ENCODE assay signal across 2 cellular contexts in genomic region chr9:36031774-36032565, GRCh38.
TF ChIP-seq lines count a peak whose summit lies in the region.

No MANE protein-coding gene starts in this region.

TF ChIP-seq in SK-N-SH, 30 proteins besides CTCF, POLR2A, EP300 and RAD21:
- TF ChIP-seq, protein P1, sequence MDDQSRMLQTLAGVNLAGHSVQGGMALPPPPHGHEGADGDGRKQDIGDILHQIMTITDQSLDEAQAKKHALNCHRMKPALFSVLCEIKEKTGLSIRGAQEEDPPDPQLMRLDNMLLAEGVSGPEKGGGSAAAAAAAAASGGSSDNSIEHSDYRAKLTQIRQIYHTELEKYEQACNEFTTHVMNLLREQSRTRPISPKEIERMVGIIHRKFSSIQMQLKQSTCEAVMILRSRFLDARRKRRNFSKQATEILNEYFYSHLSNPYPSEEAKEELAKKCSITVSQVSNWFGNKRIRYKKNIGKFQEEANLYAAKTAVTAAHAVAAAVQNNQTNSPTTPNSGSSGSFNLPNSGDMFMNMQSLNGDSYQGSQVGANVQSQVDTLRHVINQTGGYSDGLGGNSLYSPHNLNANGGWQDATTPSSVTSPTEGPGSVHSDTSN (IDR thresholded peaks at IDR 0.05) = peak; percentile 66; the same call in 1 of the 2 replicates
- peak; percentile 85 for TF ChIP-seq TCF12 (IDR thresholded peaks at IDR 0.05)
- TF ChIP-seq CHD2 (IDR thresholded peaks at IDR 0.05; ENCODE audit: low read length, partially characterized antibody) = no peak

TF ChIP-seq in SK-N-SH treated with all-trans-retinoic acid at 6 μM for 48 hours, 23 proteins besides CTCF, POLR2A, EP300 and RAD21 (continued from another document):
- TF ChIP-seq, protein P2, sequence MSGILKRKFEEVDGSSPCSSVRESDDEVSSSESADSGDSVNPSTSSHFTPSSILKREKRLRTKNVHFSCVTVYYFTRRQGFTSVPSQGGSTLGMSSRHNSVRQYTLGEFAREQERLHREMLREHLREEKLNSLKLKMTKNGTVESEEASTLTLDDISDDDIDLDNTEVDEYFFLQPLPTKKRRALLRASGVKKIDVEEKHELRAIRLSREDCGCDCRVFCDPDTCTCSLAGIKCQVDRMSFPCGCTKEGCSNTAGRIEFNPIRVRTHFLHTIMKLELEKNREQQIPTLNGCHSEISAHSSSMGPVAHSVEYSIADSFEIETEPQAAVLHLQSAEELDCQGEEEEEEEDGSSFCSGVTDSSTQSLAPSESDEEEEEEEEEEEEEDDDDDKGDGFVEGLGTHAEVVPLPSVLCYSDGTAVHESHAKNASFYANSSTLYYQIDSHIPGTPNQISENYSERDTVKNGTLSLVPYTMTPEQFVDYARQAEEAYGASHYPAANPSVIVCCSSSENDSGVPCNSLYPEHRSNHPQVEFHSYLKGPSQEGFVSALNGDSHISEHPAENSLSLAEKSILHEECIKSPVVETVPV (CRISPR knock-in tag; IDR thresholded peaks at IDR 0.05) = no peak
